ENCODE assay signal across 1 cellular context in genomic region chr14:23153891-23154796, GRCh38.
TF ChIP-seq lines count a peak whose summit lies in the region.

No MANE protein-coding gene starts in this region.

TF ChIP-seq in endothelial cell of umbilical vein, 7 proteins besides CTCF, POLR2A, EP300 and RAD21:
- no peak for TF ChIP-seq FOS (IDR thresholded peaks at IDR 0.05; ENCODE audit: borderline replicate concordance, insufficient read depth, low read length)
- peak; percentile 87 for TF ChIP-seq MAX (IDR thresholded peaks at IDR 0.05; ENCODE audit: insufficient read depth, insufficient read length)
